1 cellular context compared by ENCODE assay signal in genomic region chr12:4996714-4997113, GRCh38.
TF ChIP-seq lines count a peak whose summit lies in the region.

No MANE protein-coding gene starts in this region.

TF ChIP-seq in GM12878, 131 proteins besides CTCF, POLR2A, EP300 and RAD21 (continued from another document):
- 0 out of 2 replicates have a peak, but pooled peaks have one; percentile 39 for TF ChIP-seq MLLT1 (IDR thresholded peaks at IDR 0.05)
- TF ChIP-seq MEF2A (IDR thresholded peaks at IDR 0.05; ENCODE audit: insufficient read depth, low read depth, low read length): no peak
